22 cellular contexts compared by ENCODE assay signal in genomic region chr14:73243748-73244147, GRCh38. TPM values are rescaled to one million over a fixed set of nuclear protein-coding genes. Genes with fewer than 3 reads are reported as not detected.
DNase-seq lines count a peak whose midpoint lies in the region; ATAC-seq, FAIRE-seq and TF ChIP-seq lines count a peak whose summit lies in the region.
"Had no signal": no experiment of that assay in that cellular context is flagged by ENCODE, and none has a peak within 500 bp of the region (broad histone marks: within the 10 kb centered on the region; RNA-seq: fewer than 3 reads in every experiment).

No MANE protein-coding gene starts in this region.

- no peaks in the 10 kb centered on the region for H3K9me3 Mint-ChIP-seq in neural progenitor cell

- SMC1A ChIA-PET in GM12878 (lab: Charles Lee; ENCODE audit: uncharacterized antibody, unreplicated experiment) = interaction anchor here (1.6 kb wide), 2 partner anchors 11 to 20 kb away, joined by 4 to 8 read pairs; no protein-coding TSS in a partner anchor

- H2AFZ ChIP-seq in GM12878 (ENCODE audit: control insufficient read depth, low read depth, low read length) (no peak overlapping the region), neural progenitor cell (replicated peaks) (no peak overlapping the region)

- H3K79me2 ChIP-seq in GM12878 (ENCODE audit: control insufficient read depth, insufficient read depth, low read length) (peaks cover 4% of the 10 kb centered on the region; the same call in 1 of the 2 replicates), neural progenitor cell (ENCODE audit: low read depth) (peaks cover 7% of the 10 kb centered on the region)

- H3K4me2 ChIP-seq in BLaER1 treated with 17β-estradiol and CSF1 and Interleukin-3, amounts not matched to agents 10 nM and 100 nM = peak overlapping the region; percentile 73 to 98 (median 92)
- H3K4me2 ChIP-seq in GM12878 (ENCODE audit: control insufficient read depth, insufficient read depth) (no peak overlapping the region), neural progenitor cell (no peak overlapping the region)

- in situ Hi-C loops in GM12878 (cut with MboI) = no loop called here
- in situ Hi-C loops in G401 (cut with HindIII; ENCODE audit: low sequenced_read_pairs) = no loop called here

- peaks cover 21% of the 10 kb centered on the region for H3K27me3 Mint-ChIP-seq in neural progenitor cell (ENCODE audit: insufficient read depth, low read depth)

- POLR2A ChIA-PET in GM12878 (lab: Charles Lee) = interaction anchor here (0.6 to 1.7 kb wide), 3 partner anchors 14 to 64 kb away, joined by 3 to 6 read pairs (median 5); no protein-coding TSS in a partner anchor

- no peak overlapping the region for H3K4me3 Mint-ChIP-seq in neural progenitor cell

- DNase-seq in HuH-7.5 (ENCODE audit: low spot score) (peak; percentile 3), GM12878 (ENCODE audit: low read depth, low spot score) (no peak), neural progenitor cell (ENCODE audit: low spot score) (no peak), GM19239 (ENCODE audit: insufficient read length, low spot score) (no peak), DMS79 treated with DMSO at 0.1 percent for 48 hours (lab: John Stamatoyannopoulos, UW) (no peak), colonic mucosa (no peak), G401 (ENCODE audit: low spot score) (no peak)
- DNase-seq: AML-193; C1 segment of cervical spinal cord; CD4-positive, CD25-positive, alpha-beta regulatory T cell; CD8-positive, alpha-beta memory T cell; COR-L47; DMS 273 treated with DMSO at 0.1 percent for 48 hours; DMS53; GDM1; HCEC 1CT; IMR-90; Karpas-422; KBM-7 had no signal

- no TSS peak for BruUV-seq in GM12878 (replicated peaks; lab: Mats Ljungman, UMichigan)

- FAIRE-seq in GM12878 (lab: Jason Lieb, UNC) (no peak), GM19239 (lab: Jason Lieb, UNC) (no peak)
- FAIRE-seq: A204.1 had no signal

- no peaks in the 10 kb centered on the region for H3K36me3 ChIP-seq in BLaER1 treated with 17β-estradiol and CSF1 and Interleukin-3, amounts not matched to agents 10 nM and 100 nM
- H3K36me3 ChIP-seq in GM12878 (ENCODE audit: control insufficient read depth in 2 of 2, insufficient read depth in 2 of 2, low read length in 1 of 2) (no peaks in the 10 kb centered on the region), neural progenitor cell (no peaks in the 10 kb centered on the region), colonic mucosa (no peaks in the 10 kb centered on the region)

- WGBS in GM12878 (ENCODE audit: insufficient coverage, insufficient replicate concordance, low lambda C conversion rate, missing lambda C conversion rate) = 100% methylated on average over 2 of the region's 2 CpGs

- no peak for ATAC-seq in GM12878

- peak overlapping the region; percentile 76 for H3K27ac Mint-ChIP-seq in neural progenitor cell
- H3K27ac Mint-ChIP-seq: CD4-positive, CD25-positive, alpha-beta regulatory T cell had no signal

- peaks cover 0 to 37% (median 14%) of the 10 kb centered on the region in 11 experiments; a peak in 17 of 22 replicates for H4K20me1 ChIP-seq in BLaER1 treated with 17β-estradiol and CSF1 and Interleukin-3, amounts not matched to agents 10 nM and 100 nM
- H4K20me1 ChIP-seq in GM12878 (ENCODE audit: control insufficient read depth, insufficient read depth) (0 out of 2 replicates have a peak, but pooled peaks cover 4% of the 10 kb centered on the region), neural progenitor cell (ENCODE audit: low read depth) (peaks cover 9% of the 10 kb centered on the region)

- no peak for TF ChIP-seq CTCF in GM12878 (IDR thresholded peaks at IDR 0.05 in 2 of 3, conservative IDR thresholded peaks at IDR 0.05 in 1 of 3; ENCODE audit: control insufficient read depth in 2 of 3, extremely low read depth in 1 of 3, insufficient read depth in 1 of 3, low read depth in 3 of 3, low read length in 3 of 3)
- no peak for TF ChIP-seq CTCF in neural progenitor cell (IDR thresholded peaks at IDR 0.05)
- no peak for TF ChIP-seq CTCF in colonic mucosa (IDR thresholded peaks at IDR 0.05)

- no peak for TF ChIP-seq EP300 in GM12878 (IDR thresholded peaks at IDR 0.05; ENCODE audit: borderline replicate concordance in 1 of 2, control insufficient read depth in 1 of 2, low read depth in 2 of 2, low read length in 2 of 2)

- no peak for TF ChIP-seq POLR2A in GM12878 (IDR thresholded peaks at IDR 0.05; ENCODE audit: low read depth, low read length)

- H3K9me3 ChIP-seq in BLaER1 treated with 17β-estradiol and CSF1 and Interleukin-3, amounts not matched to agents 10 nM and 100 nM (replicated peaks in 1 of 11) = no peaks in the 10 kb centered on the region
- H3K9me3 ChIP-seq in GM12878 (replicated peaks; ENCODE audit: control insufficient read depth, insufficient read depth, low read length) (no peaks in the 10 kb centered on the region), neural progenitor cell (ENCODE audit: low read depth) (no peaks in the 10 kb centered on the region), colonic mucosa (no peaks in the 10 kb centered on the region)

- RAD21 ChIA-PET in GM12878 (lab: Charles Lee; ENCODE audit: unreplicated experiment) = interaction anchor here (1.4 kb wide), 1 partner anchor 8 kb away, joined by 4 read pairs; no protein-coding TSS in a partner anchor

- no peak overlapping the region for H3K27ac ChIP-seq in BLaER1 treated with 17β-estradiol and CSF1 and Interleukin-3, amounts not matched to agents 10 nM and 100 nM
- H3K27ac ChIP-seq in GM12878 (ENCODE audit: control insufficient read depth, insufficient read depth) (no peak overlapping the region), neural progenitor cell (no peak overlapping the region), colonic mucosa (no peak overlapping the region)

- no peak overlapping the region for H3K4me3 ChIP-seq in BLaER1 treated with 17β-estradiol and CSF1 and Interleukin-3, amounts not matched to agents 10 nM and 100 nM
- H3K4me3 ChIP-seq in GM12878 (peak overlapping the region; percentile 27; the same call in 1 of the 2 replicates), neural progenitor cell (no peak overlapping the region), colonic mucosa (no peak overlapping the region)

- H3K4me1 Mint-ChIP-seq in neural progenitor cell = peaks cover 25% of the 10 kb centered on the region

- H3K4me1 ChIP-seq in BLaER1 treated with 17β-estradiol and CSF1 and Interleukin-3, amounts not matched to agents 10 nM and 100 nM = peaks cover 92 to 100% (median 100%) of the 10 kb centered on the region in 10 experiments
- H3K4me1 ChIP-seq in GM12878 (ENCODE audit: control insufficient read depth, insufficient read depth, low read length) = peaks cover 59% of the 10 kb centered on the region
- H3K4me1 ChIP-seq in neural progenitor cell = peaks cover 20% of the 10 kb centered on the region
- peaks cover 1% of the 10 kb centered on the region for H3K4me1 ChIP-seq in colonic mucosa

- CTCF ChIA-PET in GM12878 (lab: Yijun Ruan, JAX) = interaction anchor here (0.6 to 1.5 kb wide), 3 partner anchors 8 to 44 kb away, joined by 3 read pairs; no protein-coding TSS in a partner anchor

- no peak for TF ChIP-seq RAD21 in GM12878 (IDR thresholded peaks at IDR 0.05; ENCODE audit: insufficient read depth, low read depth, low read length)

- H3K27me3 ChIP-seq in BLaER1 treated with 17β-estradiol and CSF1 and Interleukin-3, amounts not matched to agents 10 nM and 100 nM = peaks cover 36 to 90% (median 82%) of the 10 kb centered on the region in 11 experiments
- H3K27me3 ChIP-seq in GM12878 (replicated peaks in 1 of 2; ENCODE audit: control insufficient read depth in 2 of 2, insufficient read depth in 2 of 2, low read length in 1 of 2) (peaks cover 3 to 5% of the 10 kb centered on the region in 2 experiments; a peak in 3 of 4 replicates), neural progenitor cell (peaks cover 19% of the 10 kb centered on the region), colonic mucosa (peaks cover 5% of the 10 kb centered on the region)

- H3F3A ChIP-seq in neural progenitor cell (ENCODE audit: low read depth) = no peaks in the 10 kb centered on the region

- H3K36me3 Mint-ChIP-seq in neural progenitor cell = no peaks in the 10 kb centered on the region
- H3K36me3 Mint-ChIP-seq: CD8-positive, alpha-beta memory T cell had no signal

- no peak overlapping the region for H3K9ac ChIP-seq in BLaER1 treated with 17β-estradiol and CSF1 and Interleukin-3, amounts not matched to agents 10 nM and 100 nM
- no peak overlapping the region for H3K9ac ChIP-seq in GM12878 (ENCODE audit: control insufficient read depth, insufficient read depth, low read length)
- H3K9ac ChIP-seq in neural progenitor cell = no peak overlapping the region
- H3K9ac ChIP-seq in colonic mucosa (ENCODE audit: low read depth in 2 of 2, low read length in 2 of 2) = no peak overlapping the region

- intact Hi-C loops in GM12878 (cut with micrococcal nuclease; ENCODE audit: unreplicated experiment) = no loop called here
- intact Hi-C loops in colonic mucosa (cut with DNase I) = no loop called here

RNA-seq across cellular contexts. Expression of gene PAPLN, which starts 6.4 kb away (rescaled TPM):
- total RNA-seq in GM12878 (2013; cell fraction: nucleolus; rRNA removed) = 83.0 and 91.1 TPM in 2 replicates
- total RNA-seq in GM12878 (2014; rRNA removed) = 9.9 and 10.7 TPM in 2 replicates
- total RNA-seq in GM12878 (2014; rRNA removed; fragmentation: Illumina TruSeq; extraction: Trizol) = 6.4 and 7.1 TPM in 2 replicates
- total RNA-seq in GM12878 (2021) = 11.4 and 15.6 TPM in 2 replicates
- 6.3 TPM for polyA plus RNA-seq in GM12878 (2011; ENCODE audit: low read depth)
- polyA plus RNA-seq in GM12878 (2011; rRNA removed) = 18.9 and 23.5 TPM in 2 replicates
- polyA plus RNA-seq in GM12878 (2011; cell fraction: cytosol; rRNA removed) = 13.4 and 15.6 TPM in 2 replicates
- polyA plus RNA-seq in GM12878 (2011; cell fraction: nucleus; rRNA removed) = 121 and 135 TPM in 2 replicates
- polyA plus RNA-seq in GM12878 (2012) = 5.7 and 13.3 TPM in 2 replicates
- 7.7 and 11.8 TPM in 2 replicates for polyA plus RNA-seq in GM12878 (2014; fragmentation: Illumina TruSeq; extraction: Trizol)
- 1 to 10 TPM; 1.8 to 2.6 TPM for polyA plus RNA-seq in GM12878 (2014; fragmentation: Nextera tagmentation; extraction: Ambion mirVana)
- polyA plus RNA-seq in GM12878 (2014; rRNA removed) = 15.7 and 19.8 TPM in 2 replicates
- 1 to 10 TPM; 3.8 to 7.0 TPM for polyA plus RNA-seq in GM12878 (2016; fragmentation: Nextera tagmentation; extraction: Ambion mirVana)
- polyA minus RNA-seq in GM12878 (2011; rRNA and poly(A)+ RNA removed) = 9.6 and 21.2 TPM in 2 replicates
- 4.7 and 7.6 TPM in 2 replicates for polyA minus RNA-seq in GM12878 (2011; cell fraction: cytosol; rRNA and poly(A)+ RNA removed)
- 34.9 and 47.5 TPM in 2 replicates for polyA minus RNA-seq in GM12878 (2011; cell fraction: nucleus; rRNA and poly(A)+ RNA removed)
- total RNA-seq in neural progenitor cell (ENCODE audit: low replicate concordance) = 17.3 and 23.7 TPM in 2 replicates
- total RNA-seq in colonic mucosa = 1 to 10 TPM; 3.2 to 4.3 TPM
- total RNA-seq in G401 (2014; rRNA removed; shearing (Covaris generic)) = not detected in 2 replicates
- total RNA-seq: CD4-positive, CD25-positive, alpha-beta regulatory T cell; H4 had no signal

Comparison
In these comparisons a context has a peak if more than half of its experiments do, and no peak if none do; other contexts are left out.
1. H3K4me2 ChIP-seq: peak in BLaER1 treated with 17β-estradiol and CSF1 and Interleukin-3, amounts not matched to agents 10 nM and 100 nM (11 of 11); none in GM12878 (single experiment) and neural progenitor cell (single experiment).